In the genomic region with DNA sequence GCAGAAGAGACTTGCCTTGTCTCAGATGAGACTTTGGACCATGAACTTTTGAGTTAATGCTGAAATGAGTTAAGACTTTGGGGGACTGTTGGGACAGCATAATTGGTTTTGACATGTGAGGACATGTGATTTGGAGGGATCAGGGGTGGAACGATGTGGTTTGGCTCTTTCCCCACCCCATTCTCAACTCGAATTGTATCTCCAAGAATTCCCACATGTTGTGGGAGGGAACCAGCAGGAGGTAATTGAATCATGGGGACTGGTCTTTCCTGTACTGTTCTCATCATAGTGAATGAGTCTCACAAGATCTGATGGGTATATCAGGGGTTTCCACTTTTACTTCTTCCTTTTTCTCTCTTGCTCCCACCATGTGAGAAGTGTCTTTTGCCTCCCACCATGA, we compare ENCODE assay signal across 25 cellular contexts.
"Had no signal": no experiment of that assay in that cellular context is flagged by ENCODE, and none has a peak within 500 bp of the region (broad histone marks: within the 10 kb centered on the region; RNA-seq: fewer than 3 reads in every experiment).

No MANE protein-coding gene starts in this region.

- H3K27me3 ChIP-seq: cardiac muscle cell, dorsolateral prefrontal cortex, gastrocnemius medialis, neural progenitor cell, sigmoid colon, tibial nerve had no signal

- H3K9me3 ChIP-seq: gastrocnemius medialis had no signal

- H3K36me3 ChIP-seq: cardiac muscle cell, gastrocnemius medialis, neural progenitor cell, sigmoid colon, tibial nerve had no signal

- H3K4me2 ChIP-seq: neural progenitor cell had no signal

- H3K27ac ChIP-seq: cardiac muscle cell, coronary artery, dorsolateral prefrontal cortex, gastrocnemius medialis, neural progenitor cell, sigmoid colon, tibial nerve had no signal

- H3K4me3 ChIP-seq: cardiac muscle cell, coronary artery, dorsolateral prefrontal cortex, gastrocnemius medialis, neural progenitor cell, sigmoid colon, tibial nerve had no signal

- ATAC-seq: activated T-helper 17 cell treated with anti-CD3 and anti-CD28 coated beads, Interleukin-2, amount 50 U/mL, for 72 hours; effector memory CD8-positive, alpha-beta T cell; esophagus mucosa; gastrocnemius medialis; left colon; natural killer cell had no signal

- DNase-seq: activated CD4-positive, alpha-beta memory T cell treated with anti-CD3 and anti-CD28 coated beads for 36 hours; activated CD4-positive, alpha-beta T cell treated with anti-CD3 and anti-CD28 coated beads, Interleukin-2, amount 10 ng/mL, durations not matched to agents 24 days and 14 days; activated CD4-positive, CD25-positive, alpha-beta regulatory T cell treated with anti-CD3 and anti-CD28 coated beads, Interleukin-2, amount 50 U/mL, for 72 hours; activated CD8-positive, alpha-beta memory T cell treated with anti-CD3 and anti-CD28 coated beads, Interleukin-2, amount 50 U/mL, for 4 hours; activated gamma-delta T cell treated with Interleukin-2 at 50 U/mL for 16 hours; activated naive CD4-positive, alpha-beta T cell treated with anti-CD3 and anti-CD28 coated beads, Interleukin-2, amount 50 U/mL, for 16 hours; activated T-cell treated with anti-CD3 and anti-CD28 coated beads, Interleukin-2, amount 50 U/mL, for 1 hour; amniotic stem cell; cerebellar nuclear complex; dorsolateral prefrontal cortex; effector memory CD8-positive, alpha-beta T cell; gastrocnemius medialis; glutamatergic neuron; left colon; natural killer cell; sigmoid colon; stimulated activated CD4-positive, alpha-beta T cell treated with anti-CD3 and anti-CD28 coated beads, Interleukin-15, amount 100 ng/mL, for 24 hours; stimulated activated naive CD4-positive, alpha-beta T cell; T-helper 2 cell had no signal

- H2AFZ ChIP-seq: neural progenitor cell had no signal

- H3K9ac ChIP-seq: neural progenitor cell had no signal

- H3K4me1 ChIP-seq: gastrocnemius medialis, neural progenitor cell, sigmoid colon, tibial nerve had no signal
